8 cellular contexts compared by ENCODE assay signal in genomic region chr9:37747271-37747753, GRCh38. TPM values are rescaled to one million over a fixed set of nuclear protein-coding genes. Genes with fewer than 3 reads are reported as not detected.
A peak's percentile ranks its signal among the peaks of the same experiment; 100 is the strongest.
DNase-seq lines count a peak whose midpoint lies in the region; ATAC-seq and TF ChIP-seq lines count a peak whose summit lies in the region.

No MANE protein-coding gene starts in this region.

- no peaks in the 10 kb centered on the region for H3K9me3 Mint-ChIP-seq in activated naive CD4-positive, alpha-beta T cell treated with anti-CD3 and anti-CD28 coated beads for 36 hours

- 32% methylated on average over 3 of the region's 3 CpGs for WGBS in prostate gland

- TF ChIP-seq CTCF in RWPE1 (conservative IDR thresholded peaks at IDR 0.05; ENCODE audit: low read depth) (peak; percentile 95), prostate gland (IDR thresholded peaks at IDR 0.05) (peak; percentile 69 to 79 (median 72))

- H3K4me1 Mint-ChIP-seq in activated naive CD4-positive, alpha-beta T cell treated with anti-CD3 and anti-CD28 coated beads for 36 hours (ENCODE audit: low read depth) = no peaks in the 10 kb centered on the region

- intact Hi-C loops in activated naive CD4-positive, alpha-beta T cell treated with anti-CD3 and anti-CD28 coated beads for 36 hours (cut with micrococcal nuclease) = loop anchor here (1.0 to 5.0 kb wide), 3 partner anchors 157 to 655 kb away; partner anchors contain the start of genes SHB and SLC25A51
- intact Hi-C loops in head of caudate nucleus (cut with DNase I) (no loop called here), prostate gland (cut with DNase I) (no loop called here)

- no peaks in the 10 kb centered on the region for H3K27me3 Mint-ChIP-seq in activated naive CD4-positive, alpha-beta T cell treated with anti-CD3 and anti-CD28 coated beads for 36 hours (ENCODE audit: low read depth)

- H3K27ac Mint-ChIP-seq in activated naive CD4-positive, alpha-beta T cell treated with anti-CD3 and anti-CD28 coated beads for 36 hours = no peak overlapping the region

- no peaks in the 10 kb centered on the region for H3K4me1 ChIP-seq in prostate gland (replicated peaks)

- no peak overlapping the region for H3K4me3 Mint-ChIP-seq in activated naive CD4-positive, alpha-beta T cell treated with anti-CD3 and anti-CD28 coated beads for 36 hours

- H3K27ac ChIP-seq in RWPE1 (no peak overlapping the region), prostate gland (no peak overlapping the region)

- no peaks in the 10 kb centered on the region for H3K27me3 ChIP-seq in prostate gland (replicated peaks; ENCODE audit: insufficient read depth)

- no peak for TF ChIP-seq POLR2A in prostate gland (IDR thresholded peaks at IDR 0.05)

- H3K9me3 ChIP-seq in prostate gland = no peaks in the 10 kb centered on the region

- peak; percentile 66 for ATAC-seq in GM18861 (IDR thresholded peaks at IDR 0.05; ENCODE audit: unreplicated experiment)
- no peak for ATAC-seq in GM19035 (IDR thresholded peaks at IDR 0.05; ENCODE audit: unreplicated experiment)

- POLR2A ChIA-PET in RWPE1 (lab: Yijun Ruan, JAX; ENCODE audit: low non-redundant PET) = no interaction called here

- CTCF ChIA-PET in RWPE1 (lab: Yijun Ruan, JAX) = interaction anchor here (0.6 kb wide), 1 partner anchor 263 kb away, joined by 3 read pairs; no protein-coding TSS in a partner anchor
- CTCF ChIA-PET in activated naive CD4-positive, alpha-beta T cell treated with anti-CD3 and anti-CD28 coated beads for 36 hours (lab: Charles Lee) = interaction anchor here (0.8 to 1.6 kb wide), 7 partner anchors 16 to 313 kb away, joined by 3 to 5 read pairs (median 3); partner anchors contain the start of gene FRMPD1

- H3K36me3 Mint-ChIP-seq in activated naive CD4-positive, alpha-beta T cell treated with anti-CD3 and anti-CD28 coated beads for 36 hours (ENCODE audit: low read depth) = no peaks in the 10 kb centered on the region

- H3K36me3 ChIP-seq in prostate gland = no peaks in the 10 kb centered on the region

- H3K4me3 ChIP-seq in Jurkat, Clone E6-1 (ENCODE audit: low read length) = no peak overlapping the region
- no peak overlapping the region for H3K4me3 ChIP-seq in prostate gland

- DNase-seq in AG20443 (ENCODE audit: low spot score) (peak; percentile 90), RWPE1 (ENCODE audit: low spot score) (peak; percentile 79), head of caudate nucleus (peak; percentile 45 to 86 (median 71)), prostate gland (ENCODE audit: low spot score) (peak; percentile 52)
- DNase-seq in Jurkat, Clone E6-1 (ENCODE audit: low read depth, low spot score) = peak; percentile 70
- peak; percentile 80 for DNase-seq in activated naive CD4-positive, alpha-beta T cell treated with anti-CD3 and anti-CD28 coated beads for 36 hours

RNA-seq across cellular contexts. Expression of gene TRMT10B, which starts 6.3 kb away (rescaled TPM):
- 5.6 TPM for polyA plus RNA-seq in Jurkat, Clone E6-1 (2012; ENCODE audit: insufficient read depth, insufficient read length)
- 1 to 10 TPM; 8.1 to 9.5 TPM for total RNA-seq in activated naive CD4-positive, alpha-beta T cell treated with anti-CD3 and anti-CD28 coated beads for 36 hours
- total RNA-seq in prostate gland = 10 to 100 TPM in 1 of 2 donors, 1 to 10 TPM in 1; 7.8 to 19.6 TPM

RNA-seq across cellular contexts. Expression of gene EXOSC3, which starts 37.6 kb away (rescaled TPM):
- polyA plus RNA-seq in Jurkat, Clone E6-1 (2012; ENCODE audit: insufficient read depth, insufficient read length) = 129 TPM
- 10 to 100 TPM; 93.7 to 99.7 TPM for total RNA-seq in activated naive CD4-positive, alpha-beta T cell treated with anti-CD3 and anti-CD28 coated beads for 36 hours
- 10 to 100 TPM; 48.5 to 54.5 TPM for total RNA-seq in prostate gland

RNA-seq across cellular contexts. Expression of gene DCAF10, which starts 53.3 kb away (rescaled TPM):
- 13.4 TPM for polyA plus RNA-seq in Jurkat, Clone E6-1 (2012; ENCODE audit: insufficient read depth, insufficient read length)
- 10 to 100 TPM in 1 of 2 experiments, 1 to 10 TPM in 1; 9.4 to 10.9 TPM for total RNA-seq in activated naive CD4-positive, alpha-beta T cell treated with anti-CD3 and anti-CD28 coated beads for 36 hours
- total RNA-seq in prostate gland = 10 to 100 TPM; 24.2 to 30.5 TPM
